Comparison of ENCODE assay signal across 29 cellular contexts in the genomic region with DNA sequence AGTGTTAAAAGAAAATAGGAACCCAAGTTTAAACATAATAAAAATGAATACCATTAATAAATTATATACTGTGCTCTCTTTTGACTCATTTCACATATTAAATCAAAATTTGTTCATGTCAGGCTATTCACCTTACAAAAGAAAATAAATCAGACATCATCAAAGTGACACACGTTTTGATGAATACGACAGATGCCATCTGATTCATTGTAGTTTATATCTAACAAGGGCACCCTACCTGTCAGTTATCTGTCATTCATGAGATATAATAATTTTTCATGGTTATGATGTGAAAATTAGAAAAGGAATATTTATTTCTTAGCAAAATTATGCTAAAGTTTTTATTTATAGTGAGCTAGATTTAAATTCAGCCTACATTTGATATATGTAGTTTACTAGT.
DNase-seq lines count a peak whose midpoint lies in the region; TF ChIP-seq lines count a peak whose summit lies in the region.
"Had no signal": no experiment of that assay in that cellular context is flagged by ENCODE, and none has a peak within 500 bp of the region (broad histone marks: within the 10 kb centered on the region; RNA-seq: fewer than 3 reads in every experiment).

No MANE protein-coding gene starts in this region.

- no peaks in the 10 kb centered on the region for H4K20me1 ChIP-seq in neural cell (ENCODE audit: insufficient read depth)
- H4K20me1 ChIP-seq: BLaER1; BLaER1 treated with 17β-estradiol and CSF1 and Interleukin-3, amounts not matched to agents 10 nM and 100 nM had no signal

- POLR2A ChIA-PET in HEK293T (lab: Yijun Ruan, JAX) = no interaction called here

- no peak for DNase-seq in HEK293T (ENCODE audit: extremely low spot score)
- DNase-seq in NOMO-1 (lab: John Stamatoyannopoulos, UW; ENCODE audit: unreplicated experiment in 2 of 2) = no peak
- DNase-seq in NOMO-1 treated with DMSO at 0.1 percent for 48 hours (lab: John Stamatoyannopoulos, UW; ENCODE audit: unreplicated experiment) = no peak
- DNase-seq: 8988T; ACHN; AML-193; BE2C; C1 segment of cervical spinal cord; Caco-2; Calu3; CD4-positive, alpha-beta memory T cell; CD4-positive, alpha-beta T cell; CD4-positive, CD25-positive, alpha-beta regulatory T cell; CD8-positive, alpha-beta memory T cell; CD8-positive, alpha-beta T cell; COR-L47; DMS 273 treated with DMSO at 0.1 percent for 48 hours; DMS153; DMS53; DMS79; DMS79 treated with DMSO at 0.1 percent for 48 hours; DND-41; EL had no signal

- H3K36me3 ChIP-seq in neural cell (ENCODE audit: insufficient read depth, low read length) = no peaks in the 10 kb centered on the region
- H3K36me3 ChIP-seq: BE2C; BLaER1; BLaER1 treated with 17β-estradiol and CSF1 and Interleukin-3, amounts not matched to agents 10 nM and 100 nM had no signal

- H3K9ac ChIP-seq in neural cell (ENCODE audit: low read length) = no peak overlapping the region
- H3K9ac ChIP-seq: BLaER1; BLaER1 treated with 17β-estradiol and CSF1 and Interleukin-3, amounts not matched to agents 10 nM and 100 nM had no signal

- no peak for TF ChIP-seq RAD21 in neural cell (conservative IDR thresholded peaks at IDR 0.05)

- H3F3A ChIP-seq in neural cell (ENCODE audit: insufficient read depth, low read length, poor library complexity, severe bottlenecking) = no peaks in the 10 kb centered on the region

- H3K79me2 ChIP-seq in neural cell (replicated peaks; ENCODE audit: insufficient read depth, low read length) = no peaks in the 10 kb centered on the region

- H3K9me3 ChIP-seq in neural cell (ENCODE audit: low read length) = no peaks in the 10 kb centered on the region
- H3K9me3 ChIP-seq: A549; BE2C; BLaER1; BLaER1 treated with 17β-estradiol and CSF1 and Interleukin-3, amounts not matched to agents 10 nM and 100 nM; Caco-2 had no signal

- H3K4me3 ChIP-seq in neural cell (ENCODE audit: low read length) = no peak overlapping the region
- H3K4me3 ChIP-seq: A549; BLaER1; BLaER1 treated with 17β-estradiol and CSF1 and Interleukin-3, amounts not matched to agents 10 nM and 100 nM had no signal

- TF ChIP-seq CTCF in neural cell (IDR thresholded peaks at IDR 0.05; ENCODE audit: poor library complexity, severe bottlenecking) = no peak

- H3K4me2 ChIP-seq in neural cell (ENCODE audit: low read length) = no peak overlapping the region
- H3K4me2 ChIP-seq: A549; BLaER1; BLaER1 treated with 17β-estradiol and CSF1 and Interleukin-3, amounts not matched to agents 10 nM and 100 nM had no signal

- no peak overlapping the region for H2AFZ ChIP-seq in neural cell (ENCODE audit: low read depth, low read length)

- TF ChIP-seq EP300 in neural cell (conservative IDR thresholded peaks at IDR 0.05; ENCODE audit: poor library complexity, severe bottlenecking) = peak; percentile 99

- no peak overlapping the region for H3K27ac ChIP-seq in neural cell (ENCODE audit: low read length)
- H3K27ac ChIP-seq: 22Rv1; A549; BLaER1; BLaER1 treated with 17β-estradiol and CSF1 and Interleukin-3, amounts not matched to agents 10 nM and 100 nM; C4-2B had no signal

- no peaks in the 10 kb centered on the region for H3K9me2 ChIP-seq in neural cell (ENCODE audit: insufficient read depth, low read length)

- H3K27me3 ChIP-seq in neural cell (ENCODE audit: insufficient read depth, low read depth, low read length) = no peaks in the 10 kb centered on the region
- H3K27me3 ChIP-seq: BE2C; BLaER1; BLaER1 treated with 17β-estradiol and CSF1 and Interleukin-3, amounts not matched to agents 10 nM and 100 nM had no signal

- CTCF ChIA-PET in HEK293T (lab: Yijun Ruan, JAX) = no interaction called here

TF ChIP-seq in HEK293T, 16 proteins besides CTCF, POLR2A, EP300 and RAD21:
- TF ChIP-seq, protein P1, sequence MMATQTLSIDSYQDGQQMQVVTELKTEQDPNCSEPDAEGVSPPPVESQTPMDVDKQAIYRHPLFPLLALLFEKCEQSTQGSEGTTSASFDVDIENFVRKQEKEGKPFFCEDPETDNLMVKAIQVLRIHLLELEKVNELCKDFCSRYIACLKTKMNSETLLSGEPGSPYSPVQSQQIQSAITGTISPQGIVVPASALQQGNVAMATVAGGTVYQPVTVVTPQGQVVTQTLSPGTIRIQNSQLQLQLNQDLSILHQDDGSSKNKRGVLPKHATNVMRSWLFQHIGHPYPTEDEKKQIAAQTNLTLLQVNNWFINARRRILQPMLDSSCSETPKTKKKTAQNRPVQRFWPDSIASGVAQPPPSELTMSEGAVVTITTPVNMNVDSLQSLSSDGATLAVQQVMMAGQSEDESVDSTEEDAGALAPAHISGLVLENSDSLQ (IDR thresholded peaks at IDR 0.05) = peak; percentile 23; the same call in 1 of the 2 replicates
- no peak for TF ChIP-seq FOXK2 (IDR thresholded peaks at IDR 0.05)

TF ChIP-seq in neural cell, 6 proteins besides CTCF, POLR2A, EP300 and RAD21:
- TF ChIP-seq MXI1 (conservative IDR thresholded peaks at IDR 0.05; ENCODE audit: poor library complexity, severe bottlenecking) (no peak), POLR2AphosphoS5 (IDR thresholded peaks at IDR 0.05) (peak; percentile 94)
